8 cellular contexts compared by ENCODE assay signal in the genomic region with DNA sequence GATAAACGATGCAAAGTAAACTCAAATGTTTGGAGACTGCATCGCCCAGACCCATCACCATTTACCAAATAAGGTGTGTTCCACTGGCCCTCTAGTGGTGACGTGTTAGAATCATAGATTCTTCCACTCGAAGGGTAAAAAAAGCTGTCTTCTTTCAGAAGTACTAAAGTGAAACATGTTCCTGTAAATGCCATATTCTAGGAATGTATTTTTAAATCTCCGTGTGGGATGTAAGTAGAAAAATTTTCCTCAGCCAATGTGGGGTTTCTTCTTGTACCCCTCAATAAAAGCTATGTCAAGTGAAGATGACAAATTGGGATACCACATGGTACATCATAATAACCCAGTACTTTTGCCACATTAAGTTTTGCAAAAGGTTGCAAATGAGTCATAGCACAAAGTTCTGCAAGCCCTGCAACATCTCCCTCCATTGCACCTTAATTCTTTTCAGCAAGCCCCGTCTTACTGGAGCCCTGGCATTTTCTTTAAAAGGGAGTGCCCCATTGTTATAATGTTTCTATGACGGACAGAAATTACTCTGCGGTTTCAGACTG.
DNase-seq lines count a peak whose midpoint lies in the region; ATAC-seq and TF ChIP-seq lines count a peak whose summit lies in the region.

No MANE protein-coding gene starts in this region.

- no peaks in the 10 kb centered on the region for H3K36me3 ChIP-seq in ovary

- H3K27me3 ChIP-seq in ovary = no peaks in the 10 kb centered on the region

- H3K27ac Mint-ChIP-seq in activated CD4-positive, alpha-beta T cell treated with anti-CD3 and anti-CD28 coated beads for 36 hours = no peak overlapping the region
- H3K27ac Mint-ChIP-seq in T-cell = no peak overlapping the region

- H3K27me3 Mint-ChIP-seq in activated CD4-positive, alpha-beta T cell treated with anti-CD3 and anti-CD28 coated beads for 36 hours = no peaks in the 10 kb centered on the region
- no peaks in the 10 kb centered on the region for H3K27me3 Mint-ChIP-seq in T-cell

- H3K9me3 ChIP-seq in ovary = no peaks in the 10 kb centered on the region

- no peak for TF ChIP-seq EP300 in ovary (IDR thresholded peaks at IDR 0.05)

- no peak overlapping the region for H3K4me3 ChIP-seq in ovary

- no peaks in the 10 kb centered on the region for H3K4me1 ChIP-seq in ovary (ENCODE audit: insufficient read depth)

- intact Hi-C loops in activated CD4-positive, alpha-beta T cell treated with anti-CD3 and anti-CD28 coated beads for 36 hours (cut with DNase I, micrococcal nuclease) = loop anchor here (1.0 to 5.0 kb wide), 2 partner anchors 1311 to 1312 kb away; no protein-coding TSS in a partner anchor
- intact Hi-C loops in ovary (cut with DNase I) = no loop called here

- no peaks in the 10 kb centered on the region for H3K36me3 Mint-ChIP-seq in activated CD4-positive, alpha-beta T cell treated with anti-CD3 and anti-CD28 coated beads for 36 hours (ENCODE audit: low read depth)
- H3K36me3 Mint-ChIP-seq in T-cell = no peaks in the 10 kb centered on the region

- peak in 2 of 3 donors; percentile 25 to 51 for TF ChIP-seq CTCF in ovary (IDR thresholded peaks at IDR 0.05)

- H3K4me3 Mint-ChIP-seq in activated CD4-positive, alpha-beta T cell treated with anti-CD3 and anti-CD28 coated beads for 36 hours = no peak overlapping the region
- H3K4me3 Mint-ChIP-seq in T-cell = no peak overlapping the region

- CTCF ChIA-PET in activated CD4-positive, alpha-beta T cell treated with anti-CD3 and anti-CD28 coated beads for 36 hours (lab: Charles Lee) = interaction anchor here (0.6 to 1.9 kb wide), 9 partner anchors 9 to 181 kb away, joined by 3 to 8 read pairs (median 3); no protein-coding TSS in a partner anchor
- CTCF ChIA-PET in T-cell (lab: Charles Lee) = interaction anchor here (0.6 to 1.1 kb wide), 3 partner anchors 20 to 1311 kb away, joined by 3 to 10 read pairs (median 4); no protein-coding TSS in a partner anchor

- 28% methylated on average over 8 of the region's 8 CpGs for WGBS in ovary, 3 donors

- TF ChIP-seq POLR2A in ovary (IDR thresholded peaks at IDR 0.05) = no peak

- peaks cover 3% of the 10 kb centered on the region for H3K4me1 Mint-ChIP-seq in activated CD4-positive, alpha-beta T cell treated with anti-CD3 and anti-CD28 coated beads for 36 hours
- no peaks in the 10 kb centered on the region for H3K4me1 Mint-ChIP-seq in T-cell

- peak; percentile 51 for ATAC-seq in activated CD4-positive, alpha-beta T cell treated with anti-CD3 and anti-CD28 coated beads for 36 hours
- ATAC-seq in GM21390 (IDR thresholded peaks at IDR 0.05; ENCODE audit: unreplicated experiment) = peak; percentile 78
- ATAC-seq in T-cell (replicated peaks in 1 of 4) = no peak

- no peak overlapping the region for H3K27ac ChIP-seq in ovary

- POLR2A ChIA-PET in activated CD4-positive, alpha-beta T cell treated with anti-CD3 and anti-CD28 coated beads for 36 hours (lab: Charles Lee) = no interaction called here
- POLR2A ChIA-PET in T-cell (lab: Charles Lee) = no interaction called here

- H3K9me3 Mint-ChIP-seq in activated CD4-positive, alpha-beta T cell treated with anti-CD3 and anti-CD28 coated beads for 36 hours (ENCODE audit: low read depth) = no peaks in the 10 kb centered on the region
- H3K9me3 Mint-ChIP-seq in T-cell = no peaks in the 10 kb centered on the region

- peak; percentile 25 for DNase-seq in activated CD4-positive, alpha-beta T cell treated with anti-CD3 and anti-CD28 coated beads for 36 hours
- DNase-seq in activated CD4-positive, alpha-beta T cell treated with anti-CD3 and anti-CD28 coated beads, Interleukin-2, amount 50 U/mL, for 4 hours = no peak
- peak; percentile 75 for DNase-seq in HT-29 (ENCODE audit: low spot score)
- DNase-seq in RPMI7951 (ENCODE audit: low read depth) = peak; percentile 43
- DNase-seq in fibroblast of gingiva (ENCODE audit: low read depth) = peak; percentile 53
- peak in 1 of 5 donors; percentile 18 for DNase-seq in ovary
- no peak for DNase-seq in T-cell

Comparison
In these comparisons a context has a peak if more than half of its experiments do, and no peak if none do; other contexts are left out.
1. DNase-seq: peak in activated CD4-positive, alpha-beta T cell treated with anti-CD3 and anti-CD28 coated beads for 36 hours (single experiment), HT-29 (single experiment), RPMI7951 (single experiment) and fibroblast of gingiva (single experiment); none in activated CD4-positive, alpha-beta T cell treated with anti-CD3 and anti-CD28 coated beads, Interleukin-2, amount 50 U/mL, for 4 hours (0 of 2) and T-cell (0 of 34).
2. ATAC-seq: peak in activated CD4-positive, alpha-beta T cell treated with anti-CD3 and anti-CD28 coated beads for 36 hours (single experiment) and GM21390 (single experiment); none in T-cell (0 of 4).
3. intact Hi-C loops: an anchor here in activated CD4-positive, alpha-beta T cell treated with anti-CD3 and anti-CD28 coated beads for 36 hours (1.0 to 5.0 kb wide); none called in ovary.